1 cellular context compared by ENCODE assay signal in the genomic region with DNA sequence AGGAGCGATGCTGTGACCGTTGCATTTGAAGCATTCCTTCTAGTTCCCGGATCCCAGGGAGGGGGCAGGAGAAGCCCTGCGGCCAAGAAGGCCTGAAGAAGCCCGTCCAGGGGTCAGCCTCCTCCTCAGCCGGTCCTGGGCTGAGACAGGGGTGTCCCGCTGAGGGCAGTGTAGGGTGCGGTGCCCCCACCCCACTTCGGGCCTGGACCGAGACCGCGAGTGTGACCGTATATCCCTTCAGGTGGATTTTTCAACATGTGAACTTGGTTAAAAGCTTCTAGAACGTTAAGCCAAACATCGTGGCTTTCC.
TF ChIP-seq lines count a peak whose summit lies in the region.

No MANE protein-coding gene starts in this region.

TF ChIP-seq in HepG2, 621 proteins besides CTCF, POLR2A, EP300 and RAD21 (continued from another document):
- TF ChIP-seq, protein P1, sequence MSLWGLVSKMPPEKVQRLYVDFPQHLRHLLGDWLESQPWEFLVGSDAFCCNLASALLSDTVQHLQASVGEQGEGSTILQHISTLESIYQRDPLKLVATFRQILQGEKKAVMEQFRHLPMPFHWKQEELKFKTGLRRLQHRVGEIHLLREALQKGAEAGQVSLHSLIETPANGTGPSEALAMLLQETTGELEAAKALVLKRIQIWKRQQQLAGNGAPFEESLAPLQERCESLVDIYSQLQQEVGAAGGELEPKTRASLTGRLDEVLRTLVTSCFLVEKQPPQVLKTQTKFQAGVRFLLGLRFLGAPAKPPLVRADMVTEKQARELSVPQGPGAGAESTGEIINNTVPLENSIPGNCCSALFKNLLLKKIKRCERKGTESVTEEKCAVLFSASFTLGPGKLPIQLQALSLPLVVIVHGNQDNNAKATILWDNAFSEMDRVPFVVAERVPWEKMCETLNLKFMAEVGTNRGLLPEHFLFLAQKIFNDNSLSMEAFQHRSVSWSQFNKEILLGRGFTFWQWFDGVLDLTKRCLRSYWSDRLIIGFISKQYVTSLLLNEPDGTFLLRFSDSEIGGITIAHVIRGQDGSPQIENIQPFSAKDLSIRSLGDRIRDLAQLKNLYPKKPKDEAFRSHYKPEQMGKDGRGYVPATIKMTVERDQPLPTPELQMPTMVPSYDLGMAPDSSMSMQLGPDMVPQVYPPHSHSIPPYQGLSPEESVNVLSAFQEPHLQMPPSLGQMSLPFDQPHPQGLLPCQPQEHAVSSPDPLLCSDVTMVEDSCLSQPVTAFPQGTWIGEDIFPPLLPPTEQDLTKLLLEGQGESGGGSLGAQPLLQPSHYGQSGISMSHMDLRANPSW (CRISPR knock-in tag; IDR thresholded peaks at IDR 0.05; ENCODE audit: borderline replicate concordance): no peak
- TF ChIP-seq ZFY (CRISPR knock-in tag; IDR thresholded peaks at IDR 0.05) (0 out of 2 replicates have a peak, but pooled peaks have one; percentile 1), SYNCRIP (IDR thresholded peaks at IDR 0.05; ENCODE audit: insufficient read depth, low read depth, low read length) (no peak), FOXP1 (IDR thresholded peaks at IDR 0.05) (no peak), FOXP1 (CRISPR knock-in tag; IDR thresholded peaks at IDR 0.05) (no peak), GFI1 (CRISPR knock-in tag; IDR thresholded peaks at IDR 0.05; ENCODE audit: borderline replicate concordance) (no peak), ZNF160 (CRISPR knock-in tag; IDR thresholded peaks at IDR 0.05) (no peak), ZNF326 (CRISPR knock-in tag; IDR thresholded peaks at IDR 0.05; ENCODE audit: borderline replicate concordance) (no peak), ZNF773 (CRISPR knock-in tag; IDR thresholded peaks at IDR 0.05; ENCODE audit: borderline replicate concordance) (no peak)
- TF ChIP-seq, protein P2, sequence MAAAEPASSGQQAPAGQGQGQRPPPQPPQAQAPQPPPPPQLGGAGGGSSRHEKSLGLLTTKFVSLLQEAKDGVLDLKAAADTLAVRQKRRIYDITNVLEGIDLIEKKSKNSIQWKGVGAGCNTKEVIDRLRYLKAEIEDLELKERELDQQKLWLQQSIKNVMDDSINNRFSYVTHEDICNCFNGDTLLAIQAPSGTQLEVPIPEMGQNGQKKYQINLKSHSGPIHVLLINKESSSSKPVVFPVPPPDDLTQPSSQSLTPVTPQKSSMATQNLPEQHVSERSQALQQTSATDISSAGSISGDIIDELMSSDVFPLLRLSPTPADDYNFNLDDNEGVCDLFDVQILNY (CRISPR knock-in tag; conservative IDR thresholded peaks at IDR 0.05): no peak
- TF ChIP-seq, protein P3, sequence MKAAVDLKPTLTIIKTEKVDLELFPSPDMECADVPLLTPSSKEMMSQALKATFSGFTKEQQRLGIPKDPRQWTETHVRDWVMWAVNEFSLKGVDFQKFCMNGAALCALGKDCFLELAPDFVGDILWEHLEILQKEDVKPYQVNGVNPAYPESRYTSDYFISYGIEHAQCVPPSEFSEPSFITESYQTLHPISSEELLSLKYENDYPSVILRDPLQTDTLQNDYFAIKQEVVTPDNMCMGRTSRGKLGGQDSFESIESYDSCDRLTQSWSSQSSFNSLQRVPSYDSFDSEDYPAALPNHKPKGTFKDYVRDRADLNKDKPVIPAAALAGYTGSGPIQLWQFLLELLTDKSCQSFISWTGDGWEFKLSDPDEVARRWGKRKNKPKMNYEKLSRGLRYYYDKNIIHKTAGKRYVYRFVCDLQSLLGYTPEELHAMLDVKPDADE (CRISPR knock-in tag; IDR thresholded peaks at IDR 0.05): no peak
